Comparison of ENCODE assay signal across 24 cellular contexts in the genomic region with DNA sequence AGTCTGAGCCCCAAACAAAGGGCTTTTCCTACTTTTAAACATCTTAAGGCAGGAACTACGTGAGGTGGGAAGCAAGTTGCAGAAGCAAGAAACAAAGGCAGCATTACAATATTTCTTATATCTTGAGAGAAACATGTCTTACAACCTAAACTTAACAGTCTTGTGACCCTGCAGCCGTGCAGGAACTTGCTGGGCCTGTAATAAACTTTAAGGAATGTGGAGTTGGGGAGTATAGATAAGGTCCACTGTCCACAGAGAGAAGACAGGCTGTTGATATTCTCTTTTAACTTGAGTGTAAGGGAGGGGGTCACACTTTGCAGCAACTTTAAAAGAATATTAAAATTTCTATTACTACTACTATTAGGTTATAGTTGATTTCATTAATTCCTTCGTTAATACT.
DNase-seq lines count a peak whose midpoint lies in the region; ATAC-seq, FAIRE-seq and TF ChIP-seq lines count a peak whose summit lies in the region.
"Had no signal": no experiment of that assay in that cellular context is flagged by ENCODE, and none has a peak within 500 bp of the region (broad histone marks: within the 10 kb centered on the region; RNA-seq: fewer than 3 reads in every experiment).

No MANE protein-coding gene starts in this region.

- H3K36me3 Mint-ChIP-seq in astrocyte (ENCODE audit: low read depth, unreplicated experiment) (no peaks in the 10 kb centered on the region), nephron progenitor cell (ENCODE audit: low read depth) (no peaks in the 10 kb centered on the region)
- H3K36me3 Mint-ChIP-seq: CD4-positive, alpha-beta memory T cell had no signal

- no peak overlapping the region for H3K4me3 Mint-ChIP-seq in astrocyte (ENCODE audit: unreplicated experiment)
- H3K4me3 Mint-ChIP-seq in nephron progenitor cell: no peak overlapping the region
- H3K4me3 Mint-ChIP-seq: CD4-positive, alpha-beta memory T cell had no signal

- peaks cover 10% of the 10 kb centered on the region for H3K4me1 ChIP-seq in cardiac muscle cell (ENCODE audit: low read depth)
- no peaks in the 10 kb centered on the region for H3K4me1 ChIP-seq in heart right ventricle
- H3K4me1 ChIP-seq in astrocyte (ENCODE audit: insufficient read depth, low read length): peaks cover 8% of the 10 kb centered on the region
- no peaks in the 10 kb centered on the region for H3K4me1 ChIP-seq in mesenchymal stem cell (ENCODE audit: control insufficient read depth, insufficient read depth, low read depth, low read length)
- H3K4me1 ChIP-seq in testis: no peaks in the 10 kb centered on the region
- H3K4me1 ChIP-seq in gastrocnemius medialis: no peaks in the 10 kb centered on the region

- no peak for TF ChIP-seq CTCF in cardiac muscle cell (IDR thresholded peaks at IDR 0.05; ENCODE audit: low read depth, low read length)
- no peak for TF ChIP-seq CTCF in heart right ventricle (IDR thresholded peaks at IDR 0.05)
- TF ChIP-seq CTCF in astrocyte (IDR thresholded peaks at IDR 0.05; ENCODE audit: insufficient read depth, low read depth, low read length): no peak
- no peak for TF ChIP-seq CTCF in testis (IDR thresholded peaks at IDR 0.05)
- no peak for TF ChIP-seq CTCF in gastrocnemius medialis (IDR thresholded peaks at IDR 0.05 in 4 of 5, conservative IDR thresholded peaks at IDR 0.05 in 1 of 5)
- no peak for TF ChIP-seq CTCF in nephron progenitor cell (IDR thresholded peaks at IDR 0.05)

- H3K4me3 ChIP-seq in cardiac muscle cell (no peak overlapping the region), heart right ventricle (no peak overlapping the region), astrocyte (ENCODE audit: insufficient read depth, low read depth, low read length) (no peak overlapping the region), mesenchymal stem cell (ENCODE audit: insufficient read depth in 1 of 2, low read depth in 1 of 2, low read length in 2 of 2) (no peak overlapping the region), testis (no peak overlapping the region), gastrocnemius medialis (no peak overlapping the region)
- H3K4me3 ChIP-seq: BLaER1 treated with 17β-estradiol and CSF1 and Interleukin-3, amounts not matched to agents 10 nM and 100 nM had no signal

- H3K36me3 ChIP-seq in cardiac muscle cell: no peaks in the 10 kb centered on the region
- no peaks in the 10 kb centered on the region for H3K36me3 ChIP-seq in heart right ventricle
- H3K36me3 ChIP-seq in astrocyte (ENCODE audit: insufficient read depth, low read length): no peaks in the 10 kb centered on the region
- H3K36me3 ChIP-seq in mesenchymal stem cell (ENCODE audit: control insufficient read depth in 1 of 2, insufficient read depth in 2 of 2, low read depth in 1 of 2, low read length in 2 of 2): no peaks in the 10 kb centered on the region
- no peaks in the 10 kb centered on the region for H3K36me3 ChIP-seq in testis (ENCODE audit: low read depth, missing control alignments)
- no peaks in the 10 kb centered on the region for H3K36me3 ChIP-seq in gastrocnemius medialis
- H3K36me3 ChIP-seq: BLaER1 treated with 17β-estradiol and CSF1 and Interleukin-3, amounts not matched to agents 10 nM and 100 nM had no signal

- no peak overlapping the region for H3K4ac ChIP-seq in mesenchymal stem cell (ENCODE audit: low read depth in 1 of 2, low read length in 2 of 2)

- H3K27me3 Mint-ChIP-seq in astrocyte (ENCODE audit: low read depth, unreplicated experiment) (no peaks in the 10 kb centered on the region), nephron progenitor cell (ENCODE audit: low read depth, poor library complexity) (peaks cover 2% of the 10 kb centered on the region)

- WGBS in heart right ventricle, 2 donors: 55 to 64% methylated on average over 3 of the region's 3 CpGs
- WGBS in mesenchymal stem cell: 13% methylated on average over 1 of the region's 3 CpGs
- 54 to 59% methylated on average over 3 of the region's 3 CpGs for WGBS in testis, 2 donors

- H3K27me3 ChIP-seq in cardiac muscle cell (no peaks in the 10 kb centered on the region), heart right ventricle (no peaks in the 10 kb centered on the region), astrocyte (ENCODE audit: insufficient read depth, low read length) (no peaks in the 10 kb centered on the region), mesenchymal stem cell (ENCODE audit: control insufficient read depth in 1 of 2, insufficient read depth in 1 of 2, low read length in 2 of 2) (no peaks in the 10 kb centered on the region), testis (no peaks in the 10 kb centered on the region), gastrocnemius medialis (no peaks in the 10 kb centered on the region)
- H3K27me3 ChIP-seq: BLaER1 treated with 17β-estradiol and CSF1 and Interleukin-3, amounts not matched to agents 10 nM and 100 nM had no signal

- H3K79me1 ChIP-seq in mesenchymal stem cell (replicated peaks; ENCODE audit: low read length, poor library complexity, severe bottlenecking): no peaks in the 10 kb centered on the region

- no peak overlapping the region for H2BK12ac ChIP-seq in mesenchymal stem cell (ENCODE audit: low read length in 2 of 2)

- no peak overlapping the region for H3K18ac ChIP-seq in mesenchymal stem cell (ENCODE audit: low read depth in 1 of 2, low read length in 2 of 2)

- in situ Hi-C loops in gastrocnemius medialis (cut with MboI; ENCODE audit: low sequenced_read_pairs in 4 of 4): no loop called here

- H3K27ac ChIP-seq in cardiac muscle cell (peak overlapping the region; percentile 63), heart right ventricle (no peak overlapping the region), astrocyte (ENCODE audit: low read depth, low read length) (no peak overlapping the region), mesenchymal stem cell (ENCODE audit: low read length, poor library complexity, severe bottlenecking) (no peak overlapping the region), testis (no peak overlapping the region), gastrocnemius medialis (no peak overlapping the region)
- H3K27ac ChIP-seq: 22Rv1; BLaER1 treated with 17β-estradiol and CSF1 and Interleukin-3, amounts not matched to agents 10 nM and 100 nM; KMS-11; RWPE1 had no signal

- H2AK5ac ChIP-seq in mesenchymal stem cell (ENCODE audit: low read length, severe bottlenecking): no peak overlapping the region

- H3K27ac Mint-ChIP-seq in astrocyte (ENCODE audit: unreplicated experiment): peak overlapping the region; percentile 28
- H3K27ac Mint-ChIP-seq in nephron progenitor cell: no peak overlapping the region
- H3K27ac Mint-ChIP-seq: CD4-positive, alpha-beta memory T cell had no signal

- no peaks in the 10 kb centered on the region for H4K20me1 ChIP-seq in astrocyte (ENCODE audit: insufficient read depth, low read length)
- H4K20me1 ChIP-seq: BLaER1 treated with 17β-estradiol and CSF1 and Interleukin-3, amounts not matched to agents 10 nM and 100 nM had no signal

- no peak overlapping the region for H3K4me2 ChIP-seq in astrocyte (ENCODE audit: low read length)
- H3K4me2 ChIP-seq in mesenchymal stem cell (ENCODE audit: low read length, poor library complexity, severe bottlenecking): no peak overlapping the region
- H3K4me2 ChIP-seq: BLaER1 treated with 17β-estradiol and CSF1 and Interleukin-3, amounts not matched to agents 10 nM and 100 nM; KMS-11; SK-N-SH had no signal

- FAIRE-seq in astrocyte (lab: Jason Lieb, UNC): no peak
- FAIRE-seq: G401.6, GM12892 had no signal

- H2BK5ac ChIP-seq in mesenchymal stem cell (ENCODE audit: low read depth, low read length, poor library complexity, severe bottlenecking): no peak overlapping the region

- H3K9me3 ChIP-seq in cardiac muscle cell (ENCODE audit: low read depth) (no peaks in the 10 kb centered on the region), heart right ventricle (no peaks in the 10 kb centered on the region), astrocyte (ENCODE audit: insufficient read depth, low read depth, low read length) (no peaks in the 10 kb centered on the region), mesenchymal stem cell (ENCODE audit: control insufficient read depth, low read length) (no peaks in the 10 kb centered on the region), testis (no peaks in the 10 kb centered on the region), gastrocnemius medialis (no peaks in the 10 kb centered on the region)
- H3K9me3 ChIP-seq: BLaER1 treated with 17β-estradiol and CSF1 and Interleukin-3, amounts not matched to agents 10 nM and 100 nM; SK-N-SH had no signal

- H3K23ac ChIP-seq in mesenchymal stem cell (ENCODE audit: low read length in 2 of 2): no peak overlapping the region

- H3K14ac ChIP-seq in mesenchymal stem cell (ENCODE audit: low read length in 2 of 2): no peak overlapping the region

- H2AFZ ChIP-seq in astrocyte (ENCODE audit: low read depth, low read length) (no peak overlapping the region), mesenchymal stem cell (ENCODE audit: low read depth, low read length) (no peak overlapping the region)

- no peak for TF ChIP-seq POLR2A in testis (IDR thresholded peaks at IDR 0.05)
- no peak for TF ChIP-seq POLR2A in gastrocnemius medialis (IDR thresholded peaks at IDR 0.05)

- H4K8ac ChIP-seq in mesenchymal stem cell (ENCODE audit: low read length): no peak overlapping the region

- no peak overlapping the region for H4K91ac ChIP-seq in mesenchymal stem cell (ENCODE audit: low read length)

- intact Hi-C loops in heart right ventricle (cut with DNase I) (loop anchor here in 1 of 10 donors (5.0 kb wide), 1 partner anchor 34 kb away; no protein-coding TSS in a partner anchor), testis (cut with DNase I; ENCODE audit: low total_unique reads) (no loop called here), gastrocnemius medialis (cut with DNase I; ENCODE audit: low total_unique reads) (no loop called here)

- H2BK15ac ChIP-seq in mesenchymal stem cell (ENCODE audit: low read depth, poor library complexity, severe bottlenecking): no peak overlapping the region

- H3K9me3 Mint-ChIP-seq in astrocyte (ENCODE audit: unreplicated experiment) (no peaks in the 10 kb centered on the region), nephron progenitor cell (peaks cover 3% of the 10 kb centered on the region)

- peak; percentile 9 to 27 for DNase-seq in cardiac muscle cell (ENCODE audit: low read depth in 1 of 2, low spot score in 1 of 2)
- DNase-seq in heart right ventricle: no peak
- DNase-seq in astrocyte (ENCODE audit: low read depth): no peak
- DNase-seq in mesenchymal stem cell: no peak
- no peak for DNase-seq in testis
- DNase-seq in SHP77 (lab: John Stamatoyannopoulos, UW): no peak
- no peak for DNase-seq in gastrocnemius medialis
- DNase-seq in nephron progenitor cell: no peak
- DNase-seq: CD4-positive, alpha-beta memory T cell; DMS153; GOT3; MV-4-11; NCI-H1694; NCI-H2081 treated with DMSO at 0.1 percent for 48 hours; NCI-H446; NCI-H526; SIG-M5; SK-N-SH had no signal

- no peaks in the 10 kb centered on the region for H3K79me2 ChIP-seq in astrocyte (ENCODE audit: insufficient read depth, low read length)

- peak overlapping the region; percentile 73 for H2BK120ac ChIP-seq in mesenchymal stem cell (ENCODE audit: low read depth, low read length)

- ATAC-seq in heart right ventricle (no peak), gastrocnemius medialis (no peak)

- H3K4me1 Mint-ChIP-seq in astrocyte (ENCODE audit: low read depth, unreplicated experiment): peaks cover 32% of the 10 kb centered on the region
- no peaks in the 10 kb centered on the region for H3K4me1 Mint-ChIP-seq in nephron progenitor cell
- H3K4me1 Mint-ChIP-seq: CD4-positive, alpha-beta memory T cell had no signal

- H3K9ac ChIP-seq in astrocyte (ENCODE audit: low read length) (no peak overlapping the region), mesenchymal stem cell (ENCODE audit: low read length) (no peak overlapping the region)
- H3K9ac ChIP-seq: BLaER1 treated with 17β-estradiol and CSF1 and Interleukin-3, amounts not matched to agents 10 nM and 100 nM; KMS-11; SK-N-SH had no signal

Comparison
In these comparisons a context has a peak if more than half of its experiments do, and no peak if none do; other contexts are left out.
1. DNase-seq: peak in cardiac muscle cell (2 of 2); none in heart right ventricle (0 of 2), astrocyte (single experiment), mesenchymal stem cell (single experiment), testis (single experiment), SHP77 (0 of 2), gastrocnemius medialis (0 of 2) and nephron progenitor cell (single experiment).